Comparison of ENCODE assay signal across 22 cellular contexts in the genomic region with DNA sequence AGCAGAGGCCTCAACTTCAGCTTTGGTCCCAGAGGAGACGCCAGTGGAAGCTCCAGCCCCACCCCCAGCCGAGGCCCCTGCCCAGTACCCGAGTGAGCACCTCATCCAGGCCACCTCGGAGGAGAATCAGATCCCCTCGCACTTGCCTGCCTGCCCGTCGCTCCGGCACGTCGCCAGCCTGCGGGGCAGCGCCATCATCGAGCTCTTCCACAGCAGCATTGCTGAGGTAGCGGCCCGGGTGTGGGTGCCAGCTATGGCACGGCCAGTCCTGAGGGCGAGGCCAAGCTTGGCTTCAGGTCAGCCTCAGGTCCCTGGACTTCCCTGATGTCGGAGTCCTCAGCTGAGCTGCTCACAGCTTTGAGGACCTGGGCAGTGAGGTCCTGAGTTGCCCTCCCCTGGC. TPM values are rescaled to one million over a fixed set of nuclear protein-coding genes. Genes with fewer than 3 reads are reported as not detected.
"Had no signal": no experiment of that assay in that cellular context is flagged by ENCODE, and none has a peak within 500 bp of the region (broad histone marks: within the 10 kb centered on the region; RNA-seq: fewer than 3 reads in every experiment).

No MANE protein-coding gene starts in this region.

- H3K4me1 ChIP-seq: pancreas had no signal

- H3K9me3 Mint-ChIP-seq: activated CD4-positive, alpha-beta T cell treated with anti-CD3 and anti-CD28 coated beads, Interleukin-2, amount 10 ng/mL, durations not matched to agents 24 days and 14 days; activated CD8-positive, alpha-beta T cell treated with anti-CD3 and anti-CD28 coated beads for 36 hours; activated naive CD4-positive, alpha-beta T cell treated with anti-CD3 and anti-CD28 coated beads for 36 hours; activated T-cell treated with anti-CD3 and anti-CD28 coated beads, Interleukin-2, amount 50 U/mL, for 24 hours; activated T-helper 2 cell treated with anti-CD3 and anti-CD28 coated beads, Interferon-gamma antibody, Interleukin-2, Interleukin-4, amounts not matched to agents 10 μg/mL and 5 μg/mL and 100 μg/mL, durations not matched to agents 14 hours and 24 hours and 36 hours; naive thymus-derived CD8-positive, alpha-beta T cell had no signal

- H3K4me1 Mint-ChIP-seq: activated CD4-positive, alpha-beta T cell treated with anti-CD3 and anti-CD28 coated beads, Interleukin-2, amount 10 ng/mL, durations not matched to agents 24 days and 14 days had no signal

- H3K27ac ChIP-seq: neutrophil, pancreas had no signal

- ATAC-seq: activated CD8-positive, alpha-beta T cell treated with anti-CD3 and anti-CD28 coated beads for 36 hours; left lung; naive thymus-derived CD8-positive, alpha-beta T cell; pancreas; stimulated activated naive CD8-positive, alpha-beta T cell treated with anti-CD3 and anti-CD28 coated beads, Interleukin-15, Interleukin-2, amounts not matched to agents 100 U/mL and 50 U/mL, for 24 hours had no signal

- DNase-seq: activated CD4-positive, alpha-beta T cell treated with anti-CD3 and anti-CD28 coated beads, Interleukin-2, amount 10 ng/mL, durations not matched to agents 24 days and 14 days; activated CD8-positive, alpha-beta T cell treated with anti-CD3 and anti-CD28 coated beads for 36 hours; activated naive CD4-positive, alpha-beta T cell treated with anti-CD3 and anti-CD28 coated beads for 36 hours; activated T-cell treated with anti-CD3 and anti-CD28 coated beads, Interleukin-2, amount 50 U/mL, for 24 hours; effector CD8-positive, alpha-beta T cell; hippocampal formation; left lung; mesendoderm; naive thymus-derived CD8-positive, alpha-beta T cell; stimulated activated naive CD8-positive, alpha-beta T cell treated with anti-CD3 and anti-CD28 coated beads, Interleukin-15, Interleukin-2, amounts not matched to agents 100 U/mL and 50 U/mL, for 24 hours; substantia nigra; T-helper 1 cell; T1000; transverse colon had no signal

- H3K27ac Mint-ChIP-seq: activated CD4-positive, alpha-beta T cell treated with anti-CD3 and anti-CD28 coated beads, Interleukin-2, amount 10 ng/mL, durations not matched to agents 24 days and 14 days; activated CD8-positive, alpha-beta T cell treated with anti-CD3 and anti-CD28 coated beads for 36 hours; activated naive CD4-positive, alpha-beta T cell treated with anti-CD3 and anti-CD28 coated beads for 36 hours; activated T-cell treated with anti-CD3 and anti-CD28 coated beads, Interleukin-2, amount 50 U/mL, for 24 hours; activated T-helper 2 cell treated with anti-CD3 and anti-CD28 coated beads, Interferon-gamma antibody, Interleukin-2, Interleukin-4, amounts not matched to agents 10 μg/mL and 5 μg/mL and 100 μg/mL, durations not matched to agents 14 hours and 24 hours and 36 hours; naive thymus-derived CD8-positive, alpha-beta T cell had no signal

- H3K9me3 ChIP-seq: ascending aorta, left lung, neutrophil, pancreas, transverse colon had no signal

- H3K27me3 Mint-ChIP-seq: activated CD4-positive, alpha-beta T cell treated with anti-CD3 and anti-CD28 coated beads, Interleukin-2, amount 10 ng/mL, durations not matched to agents 24 days and 14 days; activated CD8-positive, alpha-beta T cell treated with anti-CD3 and anti-CD28 coated beads for 36 hours; activated T-cell treated with anti-CD3 and anti-CD28 coated beads, Interleukin-2, amount 50 U/mL, for 24 hours; naive thymus-derived CD8-positive, alpha-beta T cell had no signal

- H3K4me3 ChIP-seq: ascending aorta, coronary artery, left lung, pancreas, skin epidermis, transverse colon had no signal

- H3K27me3 ChIP-seq: ascending aorta, pancreas, transverse colon had no signal

- H3K4me3 Mint-ChIP-seq: activated CD4-positive, alpha-beta T cell treated with anti-CD3 and anti-CD28 coated beads, Interleukin-2, amount 10 ng/mL, durations not matched to agents 24 days and 14 days; activated CD8-positive, alpha-beta T cell treated with anti-CD3 and anti-CD28 coated beads for 36 hours; activated naive CD4-positive, alpha-beta T cell treated with anti-CD3 and anti-CD28 coated beads for 36 hours; activated T-cell treated with anti-CD3 and anti-CD28 coated beads, Interleukin-2, amount 50 U/mL, for 24 hours; naive thymus-derived CD8-positive, alpha-beta T cell had no signal

RNA-seq across cellular contexts. Expression of a gene that starts 5.7 kb away (rescaled TPM):
- polyA plus RNA-seq: keratinocyte; naive thymus-derived CD8-positive, alpha-beta T cell had no signal

RNA-seq across cellular contexts. Expression of a gene that starts 44.5 kb away (rescaled TPM):
- total RNA-seq: activated CD8-positive, alpha-beta T cell treated with anti-CD3 and anti-CD28 coated beads for 36 hours; activated naive CD4-positive, alpha-beta T cell treated with anti-CD3 and anti-CD28 coated beads for 36 hours; fibroblast of villous mesenchyme; naive thymus-derived CD8-positive, alpha-beta T cell had no signal
- polyA plus RNA-seq: naive thymus-derived CD8-positive, alpha-beta T cell had no signal
